In the genomic region with DNA sequence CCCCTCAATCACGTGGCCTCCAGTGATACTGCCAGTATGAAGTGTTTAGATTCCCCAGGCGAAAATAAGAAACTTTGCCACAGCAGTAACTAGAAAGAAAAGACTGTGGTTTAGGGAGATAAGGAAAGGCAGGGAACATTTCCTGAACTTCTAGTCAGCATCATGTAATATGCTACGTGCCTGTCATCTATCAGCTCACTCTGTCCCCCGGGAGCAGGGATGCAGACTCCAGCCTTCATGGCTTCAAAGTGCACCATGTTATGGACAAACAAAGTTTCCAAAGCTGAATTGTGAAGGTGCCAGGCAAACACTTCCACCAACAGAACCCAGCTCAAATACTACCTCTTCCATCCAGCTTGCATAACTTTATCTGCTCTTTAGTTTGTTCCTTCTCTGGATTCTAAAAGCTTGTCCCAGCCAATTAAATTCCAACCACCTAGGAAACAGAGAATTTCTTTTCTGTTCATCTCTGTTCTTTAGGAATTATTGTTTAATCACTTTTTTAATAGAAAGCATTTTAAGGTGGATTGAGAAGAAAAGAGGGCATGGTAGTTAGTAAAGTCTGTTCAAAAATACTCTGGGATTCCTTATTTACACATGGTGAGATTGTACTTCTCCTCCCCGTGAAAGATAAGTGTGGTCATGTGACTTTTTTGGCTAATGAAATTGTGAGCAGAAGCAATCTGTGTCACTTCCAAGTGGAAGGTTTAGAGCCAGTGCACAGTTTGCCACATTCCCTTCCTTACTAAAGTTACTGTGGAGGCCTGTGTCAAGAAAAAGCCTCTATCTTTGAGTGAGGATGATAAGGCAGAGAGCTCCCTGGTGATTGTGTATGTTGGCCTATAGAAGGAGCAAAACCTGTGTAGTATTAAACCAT, we compare ENCODE assay signal across 17 cellular contexts.
"Had no signal": no experiment of that assay in that cellular context is flagged by ENCODE, and none has a peak within 500 bp of the region (broad histone marks: within the 10 kb centered on the region; RNA-seq: fewer than 3 reads in every experiment).

No MANE protein-coding gene starts in this region.

- ATAC-seq: esophagus mucosa; mucosa of descending colon; naive thymus-derived CD8-positive, alpha-beta T cell; psoas muscle had no signal

- H3K36me3 ChIP-seq: heart left ventricle, neutrophil, stomach, thoracic aorta, transverse colon had no signal

- H3K4me3 ChIP-seq: heart left ventricle, mucosa of descending colon, psoas muscle, stomach, thoracic aorta, transverse colon had no signal

- H3K4me1 ChIP-seq: psoas muscle, transverse colon had no signal

- DNase-seq: effector memory CD4-positive, alpha-beta T cell; heart left ventricle; islet precursor cell; mammary epithelial cell; mucosa of descending colon; naive thymus-derived CD8-positive, alpha-beta T cell; psoas muscle; retina; small intestine; stimulated activated CD4-positive, alpha-beta T cell treated with anti-CD3 and anti-CD28 coated beads, Interleukin-12 subunit alpha, Interleukin-12 subunit beta, amount 100 ng/mL, for 4 hours; stimulated activated naive CD4-positive, alpha-beta T cell; stomach; substantia nigra; transverse colon had no signal

- H3K27ac ChIP-seq: heart left ventricle, neutrophil, psoas muscle, thoracic aorta, transverse colon had no signal

- H3K9me3 ChIP-seq: heart left ventricle, mucosa of descending colon, neutrophil, psoas muscle, stomach, thoracic aorta, transverse colon had no signal

- H3K27me3 ChIP-seq: heart left ventricle, neutrophil, stomach, transverse colon had no signal
